8 cellular contexts compared by ENCODE assay signal in genomic region chr15:55108858-55109518, GRCh38.
DNase-seq lines count a peak whose midpoint lies in the region; ATAC-seq and TF ChIP-seq lines count a peak whose summit lies in the region.

No MANE protein-coding gene starts in this region.

- TF ChIP-seq POLR2A in erythroblast (IDR thresholded peaks at IDR 0.05; ENCODE audit: low read length), result no peak

- H3K27ac Mint-ChIP-seq in activated CD8-positive, alpha-beta T cell treated with anti-CD3 and anti-CD28 coated beads for 36 hours, result no peak overlapping the region
- no peak overlapping the region for H3K27ac Mint-ChIP-seq in naive thymus-derived CD8-positive, alpha-beta T cell

- peak; percentile 92 for TF ChIP-seq CTCF in activated CD8-positive, alpha-beta T cell treated with anti-CD3 and anti-CD28 coated beads for 36 hours (IDR thresholded peaks at IDR 0.05)
- peak; percentile 52 to 54 for TF ChIP-seq CTCF in tibial artery (IDR thresholded peaks at IDR 0.05)

- H3K27ac ChIP-seq in tibial artery, result no peak overlapping the region

- H3K36me3 Mint-ChIP-seq in activated CD8-positive, alpha-beta T cell treated with anti-CD3 and anti-CD28 coated beads for 36 hours (ENCODE audit: low read depth), result no peaks in the 10 kb centered on the region
- peaks cover 0 to 2% (median 0%) of the 10 kb centered on the region in 3 donors for H3K36me3 Mint-ChIP-seq in naive thymus-derived CD8-positive, alpha-beta T cell

- H3K4me1 ChIP-seq in tibial artery, result no peaks in the 10 kb centered on the region

- intact Hi-C loops in activated CD8-positive, alpha-beta T cell treated with anti-CD3 and anti-CD28 coated beads for 36 hours (cut with micrococcal nuclease), result loop anchor here (5.0 kb wide), 1 partner anchor 1147 kb away; no protein-coding TSS in a partner anchor
- intact Hi-C loops in tibial artery (cut with DNase I; ENCODE audit: low total_unique reads), result loop anchor here (10.0 kb wide), 1 partner anchor 1134 kb away; the partner anchor contains the start of gene UNC13C

- no peak for ATAC-seq in activated CD4-positive, CD25-positive, alpha-beta regulatory T cell treated with anti-CD3 and anti-CD28 coated beads, Interleukin-2, amount 50 U/mL, for 24 hours
- ATAC-seq in HG02938 (IDR thresholded peaks at IDR 0.05; ENCODE audit: unreplicated experiment), result peak; percentile 85
- ATAC-seq in activated CD8-positive, alpha-beta T cell treated with anti-CD3 and anti-CD28 coated beads for 36 hours, result peak; percentile 49
- ATAC-seq in naive thymus-derived CD8-positive, alpha-beta T cell, result no peak

- no peaks in the 10 kb centered on the region for H3K4me1 Mint-ChIP-seq in activated CD8-positive, alpha-beta T cell treated with anti-CD3 and anti-CD28 coated beads for 36 hours (ENCODE audit: low read depth)
- no peaks in the 10 kb centered on the region for H3K4me1 Mint-ChIP-seq in naive thymus-derived CD8-positive, alpha-beta T cell

- H3K27me3 ChIP-seq in tibial artery, result no peaks in the 10 kb centered on the region

- peak in 3 of 4 experiments; percentile 3 to 8 (median 3) for DNase-seq in activated CD4-positive, CD25-positive, alpha-beta regulatory T cell (lab: John Stamatoyannopoulos, UW)
- DNase-seq in NCI-H526 treated with DMSO at 0.1 percent for 48 hours (lab: John Stamatoyannopoulos, UW) (peak; percentile 22), erythroblast (lab: John Stamatoyannopoulos, UW) (peak; percentile 62 to 73), tibial artery (peak; percentile 65 to 82)
- DNase-seq in activated CD8-positive, alpha-beta T cell treated with anti-CD3 and anti-CD28 coated beads for 36 hours, result peak; percentile 79
- peak in 8 of 10 donors; percentile 13 to 41 (median 33) for DNase-seq in naive thymus-derived CD8-positive, alpha-beta T cell

- peaks cover 2% of the 10 kb centered on the region for H3K9me3 Mint-ChIP-seq in activated CD8-positive, alpha-beta T cell treated with anti-CD3 and anti-CD28 coated beads for 36 hours
- peaks cover 0 to 3% (median 0%) of the 10 kb centered on the region in 9 donors for H3K9me3 Mint-ChIP-seq in naive thymus-derived CD8-positive, alpha-beta T cell

- CTCF ChIA-PET in activated CD8-positive, alpha-beta T cell treated with anti-CD3 and anti-CD28 coated beads for 36 hours (lab: Charles Lee), result interaction anchor here (0.6 to 1.6 kb wide), 7 partner anchors 13 to 65 kb away, joined by 3 to 4 read pairs (median 3); no protein-coding TSS in a partner anchor

- no peaks in the 10 kb centered on the region for H3K9me3 ChIP-seq in tibial artery

- POLR2A ChIA-PET in activated CD8-positive, alpha-beta T cell treated with anti-CD3 and anti-CD28 coated beads for 36 hours (lab: Charles Lee), result no interaction called here
- POLR2A ChIA-PET in naive thymus-derived CD8-positive, alpha-beta T cell (lab: Charles Lee), result no interaction called here

- no peaks in the 10 kb centered on the region for H3K27me3 Mint-ChIP-seq in activated CD8-positive, alpha-beta T cell treated with anti-CD3 and anti-CD28 coated beads for 36 hours
- peaks cover 0 to 10% (median 5%) of the 10 kb centered on the region in 5 donors for H3K27me3 Mint-ChIP-seq in naive thymus-derived CD8-positive, alpha-beta T cell

- no peaks in the 10 kb centered on the region for H3K36me3 ChIP-seq in tibial artery

- no peak overlapping the region for H3K4me3 ChIP-seq in tibial artery

- H3K4me3 Mint-ChIP-seq in activated CD8-positive, alpha-beta T cell treated with anti-CD3 and anti-CD28 coated beads for 36 hours, result no peak overlapping the region
- no peak overlapping the region for H3K4me3 Mint-ChIP-seq in naive thymus-derived CD8-positive, alpha-beta T cell

Comparison
In these comparisons a context has a peak if more than half of its experiments do, and no peak if none do; other contexts are left out.
1. DNase-seq: peak in every context shown above with its lines; median percentile 79 in activated CD8-positive, alpha-beta T cell treated with anti-CD3 and anti-CD28 coated beads for 36 hours; 74 in tibial artery; 68 in erythroblast; 33 in naive thymus-derived CD8-positive, alpha-beta T cell; 22 in NCI-H526 treated with DMSO at 0.1 percent for 48 hours; 3 in activated CD4-positive, CD25-positive, alpha-beta regulatory T cell.
2. ATAC-seq: peak in HG02938 (single experiment) and activated CD8-positive, alpha-beta T cell treated with anti-CD3 and anti-CD28 coated beads for 36 hours (single experiment); none in activated CD4-positive, CD25-positive, alpha-beta regulatory T cell treated with anti-CD3 and anti-CD28 coated beads, Interleukin-2, amount 50 U/mL, for 24 hours (0 of 2) and naive thymus-derived CD8-positive, alpha-beta T cell (0 of 2).